In the genomic region with DNA sequence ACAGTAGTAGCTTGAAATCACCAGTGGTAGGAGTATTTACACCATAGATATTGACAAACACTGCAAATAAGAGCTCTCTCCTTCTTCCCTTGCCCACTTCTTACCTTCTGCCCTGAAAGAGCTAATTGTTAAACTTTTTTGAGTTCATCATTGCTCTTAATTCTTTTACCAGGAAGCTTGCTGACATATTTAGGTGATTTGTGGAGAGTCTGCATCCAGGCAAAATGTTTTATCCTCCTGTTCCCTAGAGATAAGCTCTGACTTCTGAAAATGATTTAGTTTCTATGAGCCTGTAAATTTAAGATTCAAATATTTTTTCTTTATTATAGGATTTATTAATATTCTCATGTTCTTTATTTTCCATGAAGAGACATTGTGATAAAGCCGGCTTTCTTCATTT, we compare ENCODE assay signal across 1 cellular context.
A peak's percentile ranks its signal among the peaks of the same experiment; 100 is the strongest.
TF ChIP-seq lines count a peak whose summit lies in the region.

No MANE protein-coding gene starts in this region.

TF ChIP-seq in K562, 482 proteins besides CTCF, POLR2A, EP300 and RAD21 (continued from another document):
- TF ChIP-seq, protein P1, sequence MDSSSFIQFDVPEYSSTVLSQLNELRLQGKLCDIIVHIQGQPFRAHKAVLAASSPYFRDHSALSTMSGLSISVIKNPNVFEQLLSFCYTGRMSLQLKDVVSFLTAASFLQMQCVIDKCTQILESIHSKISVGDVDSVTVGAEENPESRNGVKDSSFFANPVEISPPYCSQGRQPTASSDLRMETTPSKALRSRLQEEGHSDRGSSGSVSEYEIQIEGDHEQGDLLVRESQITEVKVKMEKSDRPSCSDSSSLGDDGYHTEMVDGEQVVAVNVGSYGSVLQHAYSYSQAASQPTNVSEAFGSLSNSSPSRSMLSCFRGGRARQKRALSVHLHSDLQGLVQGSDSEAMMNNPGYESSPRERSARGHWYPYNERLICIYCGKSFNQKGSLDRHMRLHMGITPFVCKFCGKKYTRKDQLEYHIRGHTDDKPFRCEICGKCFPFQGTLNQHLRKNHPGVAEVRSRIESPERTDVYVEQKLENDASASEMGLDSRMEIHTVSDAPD (CRISPR knock-in tag; IDR thresholded peaks at IDR 0.05) = no peak
- TF ChIP-seq TGIF2 (CRISPR knock-in tag; IDR thresholded peaks at IDR 0.05) = no peak
- TF ChIP-seq STAT5A (IDR thresholded peaks at IDR 0.05; ENCODE audit: borderline replicate concordance, low read length) = peak; percentile 53; the same call in 1 of the 2 replicates
- TF ChIP-seq CBFA2T3 (IDR thresholded peaks at IDR 0.05) = peak; percentile 83
- peak; percentile 59 for TF ChIP-seq NCOR1 (IDR thresholded peaks at IDR 0.05)
- TF ChIP-seq RCOR1 (IDR thresholded peaks at IDR 0.05; ENCODE audit: borderline replicate concordance in 1 of 2, low read depth in 2 of 2, low read length in 2 of 2) = peak in 1 of 2 experiments; percentile 52; a peak in 1 of 4 replicates
- no peak for TF ChIP-seq NBN (IDR thresholded peaks at IDR 0.05; ENCODE audit: low read depth)
- 0 out of 4 replicates have a peak, but pooled peaks of 1 of the 2 experiments have one; percentile 45 for TF ChIP-seq TBL1XR1 (IDR thresholded peaks at IDR 0.05; ENCODE audit: low read length in 2 of 2)
- TF ChIP-seq MTA2 (IDR thresholded peaks at IDR 0.05; ENCODE audit: low read depth) = peak; percentile 67; the same call in 1 of the 2 replicates
- TF ChIP-seq ARID1B (IDR thresholded peaks at IDR 0.05) = peak; percentile 92
- TF ChIP-seq, protein P2, sequence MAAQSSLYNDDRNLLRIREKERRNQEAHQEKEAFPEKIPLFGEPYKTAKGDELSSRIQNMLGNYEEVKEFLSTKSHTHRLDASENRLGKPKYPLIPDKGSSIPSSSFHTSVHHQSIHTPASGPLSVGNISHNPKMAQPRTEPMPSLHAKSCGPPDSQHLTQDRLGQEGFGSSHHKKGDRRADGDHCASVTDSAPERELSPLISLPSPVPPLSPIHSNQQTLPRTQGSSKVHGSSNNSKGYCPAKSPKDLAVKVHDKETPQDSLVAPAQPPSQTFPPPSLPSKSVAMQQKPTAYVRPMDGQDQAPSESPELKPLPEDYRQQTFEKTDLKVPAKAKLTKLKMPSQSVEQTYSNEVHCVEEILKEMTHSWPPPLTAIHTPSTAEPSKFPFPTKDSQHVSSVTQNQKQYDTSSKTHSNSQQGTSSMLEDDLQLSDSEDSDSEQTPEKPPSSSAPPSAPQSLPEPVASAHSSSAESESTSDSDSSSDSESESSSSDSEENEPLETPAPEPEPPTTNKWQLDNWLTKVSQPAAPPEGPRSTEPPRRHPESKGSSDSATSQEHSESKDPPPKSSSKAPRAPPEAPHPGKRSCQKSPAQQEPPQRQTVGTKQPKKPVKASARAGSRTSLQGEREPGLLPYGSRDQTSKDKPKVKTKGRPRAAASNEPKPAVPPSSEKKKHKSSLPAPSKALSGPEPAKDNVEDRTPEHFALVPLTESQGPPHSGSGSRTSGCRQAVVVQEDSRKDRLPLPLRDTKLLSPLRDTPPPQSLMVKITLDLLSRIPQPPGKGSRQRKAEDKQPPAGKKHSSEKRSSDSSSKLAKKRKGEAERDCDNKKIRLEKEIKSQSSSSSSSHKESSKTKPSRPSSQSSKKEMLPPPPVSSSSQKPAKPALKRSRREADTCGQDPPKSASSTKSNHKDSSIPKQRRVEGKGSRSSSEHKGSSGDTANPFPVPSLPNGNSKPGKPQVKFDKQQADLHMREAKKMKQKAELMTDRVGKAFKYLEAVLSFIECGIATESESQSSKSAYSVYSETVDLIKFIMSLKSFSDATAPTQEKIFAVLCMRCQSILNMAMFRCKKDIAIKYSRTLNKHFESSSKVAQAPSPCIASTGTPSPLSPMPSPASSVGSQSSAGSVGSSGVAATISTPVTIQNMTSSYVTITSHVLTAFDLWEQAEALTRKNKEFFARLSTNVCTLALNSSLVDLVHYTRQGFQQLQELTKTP (IDR thresholded peaks at IDR 0.05; ENCODE audit: low read depth in 1 of 2, partially characterized antibody in 2 of 2) = peak in 1 of 2 experiments; percentile 23
- peak; percentile 85 to 86 for TF ChIP-seq KDM1A (IDR thresholded peaks at IDR 0.05)
- TF ChIP-seq, protein P3, sequence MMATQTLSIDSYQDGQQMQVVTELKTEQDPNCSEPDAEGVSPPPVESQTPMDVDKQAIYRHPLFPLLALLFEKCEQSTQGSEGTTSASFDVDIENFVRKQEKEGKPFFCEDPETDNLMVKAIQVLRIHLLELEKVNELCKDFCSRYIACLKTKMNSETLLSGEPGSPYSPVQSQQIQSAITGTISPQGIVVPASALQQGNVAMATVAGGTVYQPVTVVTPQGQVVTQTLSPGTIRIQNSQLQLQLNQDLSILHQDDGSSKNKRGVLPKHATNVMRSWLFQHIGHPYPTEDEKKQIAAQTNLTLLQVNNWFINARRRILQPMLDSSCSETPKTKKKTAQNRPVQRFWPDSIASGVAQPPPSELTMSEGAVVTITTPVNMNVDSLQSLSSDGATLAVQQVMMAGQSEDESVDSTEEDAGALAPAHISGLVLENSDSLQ (IDR thresholded peaks at IDR 0.05) = peak; percentile 75
- TF ChIP-seq DPF2 (IDR thresholded peaks at IDR 0.05) = peak; percentile 86
- TF ChIP-seq, protein P4, sequence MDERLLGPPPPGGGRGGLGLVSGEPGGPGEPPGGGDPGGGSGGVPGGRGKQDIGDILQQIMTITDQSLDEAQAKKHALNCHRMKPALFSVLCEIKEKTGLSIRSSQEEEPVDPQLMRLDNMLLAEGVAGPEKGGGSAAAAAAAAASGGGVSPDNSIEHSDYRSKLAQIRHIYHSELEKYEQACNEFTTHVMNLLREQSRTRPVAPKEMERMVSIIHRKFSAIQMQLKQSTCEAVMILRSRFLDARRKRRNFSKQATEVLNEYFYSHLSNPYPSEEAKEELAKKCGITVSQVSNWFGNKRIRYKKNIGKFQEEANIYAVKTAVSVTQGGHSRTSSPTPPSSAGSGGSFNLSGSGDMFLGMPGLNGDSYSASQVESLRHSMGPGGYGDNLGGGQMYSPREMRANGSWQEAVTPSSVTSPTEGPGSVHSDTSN (CRISPR knock-in tag; IDR thresholded peaks at IDR 0.05; ENCODE audit: low read depth) = no peak
- TF ChIP-seq, protein P4 (tag; conservative IDR thresholded peaks at IDR 0.05; ENCODE audit: low read depth) = peak; percentile 96
- peak; percentile 54 for TF ChIP-seq CBFA2T2 (conservative IDR thresholded peaks at IDR 0.05)
